Comparison of ENCODE assay signal across 19 cellular contexts in genomic region chr3:188605231-188605630, GRCh38.
DNase-seq lines count a peak whose midpoint lies in the region; ATAC-seq and TF ChIP-seq lines count a peak whose summit lies in the region.
"Had no signal": no experiment of that assay in that cellular context is flagged by ENCODE, and none has a peak within 500 bp of the region (broad histone marks: within the 10 kb centered on the region; RNA-seq: fewer than 3 reads in every experiment).

No MANE protein-coding gene starts in this region.

- peaks cover 5 to 56% (median 18%) of the 10 kb centered on the region in 3 donors for H3K4me1 ChIP-seq in gastroesophageal sphincter
- H3K4me1 ChIP-seq in suprapubic skin: peaks cover 25% of the 10 kb centered on the region
- H3K4me1 ChIP-seq: BE2C had no signal

- H3K36me3 ChIP-seq in gastroesophageal sphincter: peaks cover 0 to 14% of the 10 kb centered on the region in 2 donors
- peaks cover 13% of the 10 kb centered on the region for H3K36me3 ChIP-seq in suprapubic skin
- H3K36me3 ChIP-seq: BE2C had no signal

- TF ChIP-seq POLR2A in gastroesophageal sphincter (IDR thresholded peaks at IDR 0.05) (no peak), suprapubic skin (IDR thresholded peaks at IDR 0.05) (no peak)

- peak; percentile 27 for DNase-seq in GM03348 (ENCODE audit: low spot score)
- no peak for DNase-seq in chondrocyte (ENCODE audit: low spot score)
- DNase-seq in suprapubic skin (ENCODE audit: low spot score in 2 of 2): no peak
- DNase-seq in medulla oblongata (ENCODE audit: extremely low spot score): no peak
- no peak for DNase-seq in NCI-H1105 treated with DMSO at 0.1 percent for 48 hours (lab: John Stamatoyannopoulos, UW)
- DNase-seq: BE2C; Calu3; CD4-positive, alpha-beta T cell; DMS53; MV-4-11; NCI-H1417 treated with DMSO at 0.1 percent for 48 hours; NCI-H2029 treated with DMSO at 0.1 percent for 48 hours; NCI-H2171 treated with DMSO at 0.1 percent for 48 hours; NCI-H774 had no signal

- no peak overlapping the region for H3K4me3 Mint-ChIP-seq in chondrocyte (ENCODE audit: unreplicated experiment)
- H3K4me3 Mint-ChIP-seq: CD4-positive, alpha-beta T cell had no signal

- peaks cover 17% of the 10 kb centered on the region for H3K36me3 Mint-ChIP-seq in chondrocyte (ENCODE audit: low read depth)

- H3K4me1 Mint-ChIP-seq in chondrocyte (ENCODE audit: low read depth): peaks cover 45% of the 10 kb centered on the region

- H3K27me3 Mint-ChIP-seq in chondrocyte (ENCODE audit: low read depth): no peaks in the 10 kb centered on the region
- H3K27me3 Mint-ChIP-seq: CD4-positive, alpha-beta T cell had no signal

- TF ChIP-seq CTCF in chondrocyte (IDR thresholded peaks at IDR 0.05): no peak
- no peak for TF ChIP-seq CTCF in gastroesophageal sphincter (IDR thresholded peaks at IDR 0.05)
- TF ChIP-seq CTCF in suprapubic skin (IDR thresholded peaks at IDR 0.05): no peak

- TF ChIP-seq EP300 in gastroesophageal sphincter (IDR thresholded peaks at IDR 0.05): no peak
- no peak for TF ChIP-seq EP300 in suprapubic skin (IDR thresholded peaks at IDR 0.05)

- peak overlapping the region in 3 of 4 donors; percentile 50 to 68 (median 60) for H3K27ac ChIP-seq in gastroesophageal sphincter
- peak overlapping the region; percentile 79 for H3K27ac ChIP-seq in suprapubic skin
- H3K27ac ChIP-seq: SJSA1 had no signal

- H3K9me3 ChIP-seq in gastroesophageal sphincter: no peaks in the 10 kb centered on the region
- no peaks in the 10 kb centered on the region for H3K9me3 ChIP-seq in suprapubic skin
- H3K9me3 ChIP-seq: BE2C, SJSA1 had no signal

- ATAC-seq in gastroesophageal sphincter (no peak), HG03571 (IDR thresholded peaks at IDR 0.05; ENCODE audit: unreplicated experiment) (no peak)
- ATAC-seq: HCT116, K562 had no signal

- no peaks in the 10 kb centered on the region for H3K27me3 ChIP-seq in gastroesophageal sphincter
- H3K27me3 ChIP-seq in suprapubic skin: no peaks in the 10 kb centered on the region
- H3K27me3 ChIP-seq: BE2C, SJSA1 had no signal

- peaks cover 11% of the 10 kb centered on the region for H3K9me3 Mint-ChIP-seq in chondrocyte (ENCODE audit: low read depth)

- H3K4me3 ChIP-seq in gastroesophageal sphincter: no peak overlapping the region
- no peak overlapping the region for H3K4me3 ChIP-seq in suprapubic skin
- H3K4me3 ChIP-seq: K562, SJSA1 had no signal

- H3K27ac Mint-ChIP-seq in chondrocyte (ENCODE audit: unreplicated experiment): peak overlapping the region; percentile 49
- H3K27ac Mint-ChIP-seq: CD4-positive, alpha-beta T cell had no signal
